ENCODE assay signal across 19 cellular contexts in the genomic region with DNA sequence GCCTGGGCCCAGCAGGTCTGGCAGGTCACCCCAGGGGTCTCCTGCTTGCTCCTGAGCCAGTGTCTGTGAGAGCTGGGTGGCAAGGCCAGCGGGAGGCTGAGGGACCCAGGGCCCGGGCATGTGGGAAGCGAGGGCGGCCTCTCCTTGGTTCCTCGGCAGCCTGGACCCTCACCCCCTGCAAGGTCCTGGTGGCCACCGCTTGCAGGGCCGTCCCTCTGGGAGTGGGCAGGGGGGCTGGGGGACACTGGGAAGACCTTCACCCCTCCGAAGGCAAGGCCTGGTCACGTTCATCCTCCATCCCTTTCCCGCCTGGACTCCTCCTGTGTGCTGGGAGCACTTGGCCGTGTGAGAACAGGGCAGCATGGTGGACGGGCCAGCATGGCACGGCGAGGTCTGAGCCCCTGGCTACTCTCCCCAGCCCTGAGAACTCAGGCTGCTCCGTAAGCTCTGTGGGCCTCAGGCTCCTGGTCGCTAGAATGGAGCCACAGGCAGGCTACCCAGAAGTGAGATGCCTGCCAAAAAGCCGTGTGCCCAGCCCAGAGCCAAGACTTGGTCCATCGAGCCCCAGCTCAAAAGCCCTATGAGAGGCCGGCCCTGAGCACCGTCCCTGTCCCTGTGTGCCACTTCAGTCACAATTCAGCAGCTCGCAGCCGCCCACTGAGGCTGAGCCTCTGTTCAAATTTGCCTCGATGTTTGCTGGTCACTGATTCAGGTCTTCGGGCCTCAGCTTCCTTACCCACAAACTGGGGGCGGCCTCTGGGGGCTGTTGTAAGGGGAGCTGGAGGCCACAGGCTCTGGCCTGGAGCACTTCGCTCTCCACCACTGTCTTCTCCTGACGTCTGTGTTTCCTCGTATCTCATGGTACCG. TPM values are rescaled to one million over a fixed set of nuclear protein-coding genes. Genes with fewer than 3 reads are reported as not detected.
A peak's percentile ranks its signal among the peaks of the same experiment; 100 is the strongest.
DNase-seq lines count a peak whose midpoint lies in the region; ATAC-seq, FAIRE-seq and TF ChIP-seq lines count a peak whose summit lies in the region.
"Had no signal": no experiment of that assay in that cellular context is flagged by ENCODE, and none has a peak within 500 bp of the region (broad histone marks: within the 10 kb centered on the region; RNA-seq: fewer than 3 reads in every experiment).

No MANE protein-coding gene starts in this region.

- H3K4me3 ChIP-seq in mesodermal cell (ENCODE audit: extremely low read depth, insufficient read depth, low read length, poor library complexity, severe bottlenecking), result no peak overlapping the region
- H3K4me3 ChIP-seq in urinary bladder (ENCODE audit: low read depth, low read length), result no peak overlapping the region
- H3K4me3 ChIP-seq in brain microvascular endothelial cell (ENCODE audit: low read depth, low read length), result no peak overlapping the region
- H3K4me3 ChIP-seq: Peyer's patch had no signal

- no peak for TF ChIP-seq POLR2A in GM12891 (IDR thresholded peaks at IDR 0.05; ENCODE audit: low read depth, low read length)

- H3K9me3 ChIP-seq in mesodermal cell (ENCODE audit: control insufficient read depth, low read length), result no peaks in the 10 kb centered on the region
- H3K9me3 ChIP-seq: Peyer's patch had no signal

- H3K4me1 ChIP-seq in mesodermal cell (ENCODE audit: control insufficient read depth, insufficient read depth, low read length, poor library complexity, severe bottlenecking) (peaks cover 67% of the 10 kb centered on the region), urinary bladder (ENCODE audit: insufficient read depth) (no peaks in the 10 kb centered on the region)

- no peak overlapping the region for H3K4me3 Mint-ChIP-seq in activated T-cell treated with anti-CD3 and anti-CD28 coated beads, Interleukin-2, amount 50 U/mL, for 72 hours
- no peak overlapping the region for H3K4me3 Mint-ChIP-seq in central memory CD8-positive, alpha-beta T cell
- H3K4me3 Mint-ChIP-seq: T-cell had no signal

- H3K27ac ChIP-seq in mesodermal cell (ENCODE audit: low read depth, low read length, severe bottlenecking), result peak overlapping the region; percentile 63
- H3K27ac ChIP-seq in urinary bladder (ENCODE audit: low read depth), result peak overlapping the region; percentile 4
- H3K27ac ChIP-seq in brain microvascular endothelial cell, result no peak overlapping the region

- no peak overlapping the region for H3K27ac Mint-ChIP-seq in activated T-cell treated with anti-CD3 and anti-CD28 coated beads, Interleukin-2, amount 50 U/mL, for 72 hours
- peak overlapping the region; percentile 36 for H3K27ac Mint-ChIP-seq in central memory CD8-positive, alpha-beta T cell (ENCODE audit: low read depth)
- H3K27ac Mint-ChIP-seq: T-cell had no signal

- H3K4me1 Mint-ChIP-seq in activated T-cell treated with anti-CD3 and anti-CD28 coated beads, Interleukin-2, amount 50 U/mL, for 72 hours (ENCODE audit: low read depth), result peaks cover 11% of the 10 kb centered on the region
- peaks cover 10% of the 10 kb centered on the region for H3K4me1 Mint-ChIP-seq in central memory CD8-positive, alpha-beta T cell

- no peaks in the 10 kb centered on the region for H3K27me3 ChIP-seq in brain microvascular endothelial cell (replicated peaks)
- H3K27me3 ChIP-seq: Peyer's patch had no signal

- H3K36me3 ChIP-seq in mesodermal cell (ENCODE audit: control insufficient read depth, insufficient read depth, low read length), result no peaks in the 10 kb centered on the region
- no peaks in the 10 kb centered on the region for H3K36me3 ChIP-seq in urinary bladder (ENCODE audit: insufficient read depth)
- no peaks in the 10 kb centered on the region for H3K36me3 ChIP-seq in brain microvascular endothelial cell (replicated peaks)
- H3K36me3 ChIP-seq: Peyer's patch had no signal

- no peak for TF ChIP-seq CTCF in brain microvascular endothelial cell (IDR thresholded peaks at IDR 0.05; ENCODE audit: low read depth, low read length, missing control alignments)

- DNase-seq in activated T-cell treated with anti-CD3 and anti-CD28 coated beads, Interleukin-2, amount 50 U/mL, for 1 hour, result peak; percentile 8
- no peak for DNase-seq in activated T-cell treated with anti-CD3 and anti-CD28 coated beads, Interleukin-2, amount 50 U/mL, for 72 hours
- DNase-seq in central memory CD8-positive, alpha-beta T cell (ENCODE audit: low spot score in 2 of 2), result no peak
- DNase-seq in GM12891 (ENCODE audit: insufficient read length, low spot score), result no peak
- DNase-seq in brain microvascular endothelial cell, result no peak
- DNase-seq: activated CD4-positive, alpha-beta T cell treated with anti-CD3 and anti-CD28 coated beads for 4 hours; foreskin fibroblast; NCI-H1694; NCI-H510A treated with DMSO at 0.1 percent for 48 hours; small intestine; T-cell had no signal

- H3K36me3 Mint-ChIP-seq in activated T-cell treated with anti-CD3 and anti-CD28 coated beads, Interleukin-2, amount 50 U/mL, for 72 hours (ENCODE audit: insufficient read depth in 2 of 2), result no peaks in the 10 kb centered on the region
- H3K36me3 Mint-ChIP-seq in central memory CD8-positive, alpha-beta T cell (ENCODE audit: insufficient read depth), result peaks cover 2% of the 10 kb centered on the region
- H3K36me3 Mint-ChIP-seq: IgD-negative memory B cell, T-cell had no signal

- 90 to 98% methylated on average over 24 to 26 of the region's 29 CpGs for WGBS in mesodermal cell (ENCODE audit: insufficient coverage in 2 of 2), 2 experiments
- 92% methylated on average over 29 of the region's 29 CpGs for WGBS in urinary bladder

- FAIRE-seq in GM12891 (lab: Jason Lieb, UNC), result no peak
- FAIRE-seq: astrocyte, islet of Langerhans, small intestine had no signal

- in situ Hi-C loops in brain microvascular endothelial cell (cut with HindIII; ENCODE audit: low pct_ligation_motif_present, low sequenced_read_pairs), result no loop called here

- H3K9me3 Mint-ChIP-seq in activated T-cell treated with anti-CD3 and anti-CD28 coated beads, Interleukin-2, amount 50 U/mL, for 72 hours, result no peaks in the 10 kb centered on the region
- H3K9me3 Mint-ChIP-seq in central memory CD8-positive, alpha-beta T cell, result no peaks in the 10 kb centered on the region
- H3K9me3 Mint-ChIP-seq: IgD-negative memory B cell, T-cell had no signal

- no peak for ATAC-seq in activated T-cell treated with anti-CD3 and anti-CD28 coated beads, Interleukin-2, amount 50 U/mL, for 72 hours (replicated peaks in 1 of 2)
- no peak for ATAC-seq in central memory CD8-positive, alpha-beta T cell (replicated peaks; ENCODE audit: extremely low read depth, poor library complexity, severe bottlenecking)
- no peak for ATAC-seq in HG03521 (IDR thresholded peaks at IDR 0.05; ENCODE audit: unreplicated experiment)
- ATAC-seq: T-cell had no signal

- H3K27me3 Mint-ChIP-seq in activated T-cell treated with anti-CD3 and anti-CD28 coated beads, Interleukin-2, amount 50 U/mL, for 72 hours (ENCODE audit: low read depth), result no peaks in the 10 kb centered on the region
- no peaks in the 10 kb centered on the region for H3K27me3 Mint-ChIP-seq in central memory CD8-positive, alpha-beta T cell
- H3K27me3 Mint-ChIP-seq: IgD-negative memory B cell had no signal

TF ChIP-seq in GM12891, 5 proteins besides CTCF, POLR2A, EP300 and RAD21:
- TF ChIP-seq PAX5 (IDR thresholded peaks at IDR 0.05; ENCODE audit: insufficient read depth, low read length, severe bottlenecking), result no peak
- no peak for TF ChIP-seq POLR2AphosphoS5 (IDR thresholded peaks at IDR 0.05; ENCODE audit: low read depth, low read length)
- TF ChIP-seq TAF1 (IDR thresholded peaks at IDR 0.05; ENCODE audit: low read depth, low read length), result no peak
- TF ChIP-seq SPI1 (IDR thresholded peaks at IDR 0.05; ENCODE audit: low read depth, low read length), result no peak
- no peak for TF ChIP-seq POU2F2 (IDR thresholded peaks at IDR 0.05; ENCODE audit: low read depth, low read length)

RNA-seq across cellular contexts. Expression of gene IGLL1, which starts 45.0 kb away (rescaled TPM):
- not detected for total RNA-seq in activated T-cell treated with anti-CD3 and anti-CD28 coated beads, Interleukin-2, amount 50 U/mL, for 72 hours
- not detected for polyA plus RNA-seq in mesodermal cell (2013, experiment 1 of 2)
- polyA plus RNA-seq in mesodermal cell (2013, experiment 2 of 2), result not detected
- total RNA-seq in urinary bladder, result not detected
- not detected for polyA plus RNA-seq in urinary bladder
- not detected for polyA plus RNA-seq in GM12891 (2012; ENCODE audit: low read depth, missing spikeins)
- total RNA-seq: astrocyte, Peyer's patch had no signal
- polyA plus RNA-seq: IgD-negative memory B cell, neural cell, small intestine had no signal
